1 cellular context compared by ENCODE assay signal in the genomic region with DNA sequence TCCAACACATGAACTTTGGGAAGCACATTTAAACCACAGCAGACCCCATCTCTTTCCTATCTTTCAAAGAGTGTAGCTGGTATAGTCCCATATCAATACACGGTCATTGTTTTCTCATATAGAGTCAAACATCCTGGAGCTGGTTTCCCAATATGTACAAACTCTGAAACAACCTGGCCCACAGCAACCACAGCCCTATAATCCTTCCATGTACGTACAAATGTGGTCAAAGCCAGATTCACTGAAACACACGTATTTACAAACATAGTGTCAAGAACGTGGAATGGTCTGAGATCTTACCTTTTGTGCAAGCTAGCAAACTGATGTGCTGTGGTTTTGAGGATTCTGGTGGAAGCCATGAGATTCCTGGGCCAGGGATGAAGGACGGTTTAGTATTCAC.
TF ChIP-seq lines count a peak whose summit lies in the region.

No MANE protein-coding gene starts in this region.

TF ChIP-seq in HepG2, 621 proteins besides CTCF, POLR2A, EP300 and RAD21 (continued from another document and continues in another):
- TF ChIP-seq MLXIP (CRISPR knock-in tag; IDR thresholded peaks at IDR 0.05; ENCODE audit: borderline replicate concordance) (no peak), NFYC (CRISPR knock-in tag; IDR thresholded peaks at IDR 0.05) (no peak), U2AF2 (IDR thresholded peaks at IDR 0.05; ENCODE audit: low read depth, low read length) (no peak), RARA (CRISPR knock-in tag; IDR thresholded peaks at IDR 0.05) (peak; percentile 25; the same call in 1 of the 2 replicates), CC2D1A (CRISPR knock-in tag; IDR thresholded peaks at IDR 0.05) (no peak), ZNF124 (CRISPR knock-in tag; IDR thresholded peaks at IDR 0.05) (no peak), ARHGAP35 (CRISPR knock-in tag; IDR thresholded peaks at IDR 0.05; ENCODE audit: borderline replicate concordance) (no peak), HMG20B (CRISPR knock-in tag; conservative IDR thresholded peaks at IDR 0.05) (no peak), SAP130 (CRISPR knock-in tag; IDR thresholded peaks at IDR 0.05; ENCODE audit: low read depth) (0 out of 2 replicates have a peak, but pooled peaks have one; percentile 26), NFKBIZ (CRISPR knock-in tag; IDR thresholded peaks at IDR 0.05) (no peak), NFE2L2 (IDR thresholded peaks at IDR 0.05; ENCODE audit: low read length) (no peak), EHMT2 (IDR thresholded peaks at IDR 0.05; ENCODE audit: borderline replicate concordance, low read depth, low read length) (no peak), ZNF503 (CRISPR knock-in tag; IDR thresholded peaks at IDR 0.05) (no peak), NCOA5 (CRISPR knock-in tag; IDR thresholded peaks at IDR 0.05) (no peak), MIER3 (CRISPR knock-in tag; IDR thresholded peaks at IDR 0.05; ENCODE audit: borderline replicate concordance) (peak; percentile 34; the same call in 1 of the 2 replicates), ZNF414 (CRISPR knock-in tag; IDR thresholded peaks at IDR 0.05) (no peak), THAP11 (CRISPR knock-in tag; IDR thresholded peaks at IDR 0.05) (no peak), ZNF672 (CRISPR knock-in tag; IDR thresholded peaks at IDR 0.05) (no peak), SOX5 (CRISPR knock-in tag; IDR thresholded peaks at IDR 0.05; ENCODE audit: borderline replicate concordance) (peak; percentile 43; the same call in 1 of the 2 replicates), ZNF652 (CRISPR knock-in tag; IDR thresholded peaks at IDR 0.05; ENCODE audit: borderline replicate concordance, low read depth) (no peak), ATF7-NPFF (CRISPR knock-in tag; IDR thresholded peaks at IDR 0.05; ENCODE audit: low read depth) (no peak), BHLHE40 (IDR thresholded peaks at IDR 0.05; ENCODE audit: low read length) (no peak), PRDM15 (CRISPR knock-in tag; IDR thresholded peaks at IDR 0.05) (no peak), HOXA9 (CRISPR knock-in tag; IDR thresholded peaks at IDR 0.05; ENCODE audit: borderline replicate concordance) (no peak), E2F5 (CRISPR knock-in tag; conservative IDR thresholded peaks at IDR 0.05) (no peak), NFIB (CRISPR knock-in tag; IDR thresholded peaks at IDR 0.05; ENCODE audit: borderline replicate concordance) (no peak), MXD4 (CRISPR knock-in tag; IDR thresholded peaks at IDR 0.05) (no peak), SOX13 (IDR thresholded peaks at IDR 0.05) (no peak), SOX13 (CRISPR knock-in tag; conservative IDR thresholded peaks at IDR 0.05 in 1 of 2, IDR thresholded peaks at IDR 0.05 in 1 of 2) (0 out of 4 replicates have a peak, but pooled peaks of 1 of the 2 experiments have one; percentile 12), LBX2 (CRISPR knock-in tag; IDR thresholded peaks at IDR 0.05; ENCODE audit: borderline replicate concordance) (no peak), PHB2 (IDR thresholded peaks at IDR 0.05; ENCODE audit: partially characterized antibody) (no peak), ZKSCAN8 (CRISPR knock-in tag; IDR thresholded peaks at IDR 0.05; ENCODE audit: borderline replicate concordance) (no peak), FOXK2 (IDR thresholded peaks at IDR 0.05) (no peak), ZNF263 (CRISPR knock-in tag; IDR thresholded peaks at IDR 0.05) (no peak), DDIT3 (CRISPR knock-in tag; IDR thresholded peaks at IDR 0.05) (no peak)
- TF ChIP-seq, protein P1, sequence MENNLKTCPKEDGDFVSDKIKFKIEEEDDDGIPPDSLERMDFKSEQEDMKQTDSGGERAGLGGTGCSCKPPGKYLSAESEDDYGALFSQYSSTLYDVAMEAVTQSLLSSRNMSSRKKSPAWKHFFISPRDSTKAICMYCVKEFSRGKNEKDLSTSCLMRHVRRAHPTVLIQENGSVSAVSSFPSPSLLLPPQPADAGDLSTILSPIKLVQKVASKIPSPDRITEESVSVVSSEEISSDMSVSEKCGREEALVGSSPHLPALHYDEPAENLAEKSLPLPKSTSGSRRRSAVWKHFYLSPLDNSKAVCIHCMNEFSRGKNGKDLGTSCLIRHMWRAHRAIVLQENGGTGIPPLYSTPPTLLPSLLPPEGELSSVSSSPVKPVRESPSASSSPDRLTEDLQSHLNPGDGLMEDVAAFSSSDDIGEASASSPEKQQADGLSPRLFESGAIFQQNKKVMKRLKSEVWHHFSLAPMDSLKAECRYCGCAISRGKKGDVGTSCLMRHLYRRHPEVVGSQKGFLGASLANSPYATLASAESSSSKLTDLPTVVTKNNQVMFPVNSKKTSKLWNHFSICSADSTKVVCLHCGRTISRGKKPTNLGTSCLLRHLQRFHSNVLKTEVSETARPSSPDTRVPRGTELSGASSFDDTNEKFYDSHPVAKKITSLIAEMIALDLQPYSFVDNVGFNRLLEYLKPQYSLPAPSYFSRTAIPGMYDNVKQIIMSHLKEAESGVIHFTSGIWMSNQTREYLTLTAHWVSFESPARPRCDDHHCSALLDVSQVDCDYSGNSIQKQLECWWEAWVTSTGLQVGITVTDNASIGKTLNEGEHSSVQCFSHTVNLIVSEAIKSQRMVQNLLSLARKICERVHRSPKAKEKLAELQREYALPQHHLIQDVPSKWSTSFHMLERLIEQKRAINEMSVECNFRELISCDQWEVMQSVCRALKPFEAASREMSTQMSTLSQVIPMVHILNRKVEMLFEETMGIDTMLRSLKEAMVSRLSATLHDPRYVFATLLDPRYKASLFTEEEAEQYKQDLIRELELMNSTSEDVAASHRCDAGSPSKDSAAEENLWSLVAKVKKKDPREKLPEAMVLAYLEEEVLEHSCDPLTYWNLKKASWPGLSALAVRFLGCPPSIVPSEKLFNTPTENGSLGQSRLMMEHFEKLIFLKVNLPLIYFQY (CRISPR knock-in tag; IDR thresholded peaks at IDR 0.05; ENCODE audit: borderline replicate concordance) = no peak
- TF ChIP-seq, protein P2, sequence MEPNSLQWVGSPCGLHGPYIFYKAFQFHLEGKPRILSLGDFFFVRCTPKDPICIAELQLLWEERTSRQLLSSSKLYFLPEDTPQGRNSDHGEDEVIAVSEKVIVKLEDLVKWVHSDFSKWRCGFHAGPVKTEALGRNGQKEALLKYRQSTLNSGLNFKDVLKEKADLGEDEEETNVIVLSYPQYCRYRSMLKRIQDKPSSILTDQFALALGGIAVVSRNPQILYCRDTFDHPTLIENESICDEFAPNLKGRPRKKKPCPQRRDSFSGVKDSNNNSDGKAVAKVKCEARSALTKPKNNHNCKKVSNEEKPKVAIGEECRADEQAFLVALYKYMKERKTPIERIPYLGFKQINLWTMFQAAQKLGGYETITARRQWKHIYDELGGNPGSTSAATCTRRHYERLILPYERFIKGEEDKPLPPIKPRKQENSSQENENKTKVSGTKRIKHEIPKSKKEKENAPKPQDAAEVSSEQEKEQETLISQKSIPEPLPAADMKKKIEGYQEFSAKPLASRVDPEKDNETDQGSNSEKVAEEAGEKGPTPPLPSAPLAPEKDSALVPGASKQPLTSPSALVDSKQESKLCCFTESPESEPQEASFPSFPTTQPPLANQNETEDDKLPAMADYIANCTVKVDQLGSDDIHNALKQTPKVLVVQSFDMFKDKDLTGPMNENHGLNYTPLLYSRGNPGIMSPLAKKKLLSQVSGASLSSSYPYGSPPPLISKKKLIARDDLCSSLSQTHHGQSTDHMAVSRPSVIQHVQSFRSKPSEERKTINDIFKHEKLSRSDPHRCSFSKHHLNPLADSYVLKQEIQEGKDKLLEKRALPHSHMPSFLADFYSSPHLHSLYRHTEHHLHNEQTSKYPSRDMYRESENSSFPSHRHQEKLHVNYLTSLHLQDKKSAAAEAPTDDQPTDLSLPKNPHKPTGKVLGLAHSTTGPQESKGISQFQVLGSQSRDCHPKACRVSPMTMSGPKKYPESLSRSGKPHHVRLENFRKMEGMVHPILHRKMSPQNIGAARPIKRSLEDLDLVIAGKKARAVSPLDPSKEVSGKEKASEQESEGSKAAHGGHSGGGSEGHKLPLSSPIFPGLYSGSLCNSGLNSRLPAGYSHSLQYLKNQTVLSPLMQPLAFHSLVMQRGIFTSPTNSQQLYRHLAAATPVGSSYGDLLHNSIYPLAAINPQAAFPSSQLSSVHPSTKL (CRISPR knock-in tag; IDR thresholded peaks at IDR 0.05) = peak; percentile 36; the same call in 1 of the 2 replicates
- TF ChIP-seq, protein P3, sequence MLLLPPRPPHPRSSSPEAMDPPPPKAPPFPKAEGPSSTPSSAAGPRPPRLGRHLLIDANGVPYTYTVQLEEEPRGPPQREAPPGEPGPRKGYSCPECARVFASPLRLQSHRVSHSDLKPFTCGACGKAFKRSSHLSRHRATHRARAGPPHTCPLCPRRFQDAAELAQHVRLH (CRISPR knock-in tag; IDR thresholded peaks at IDR 0.05; ENCODE audit: borderline replicate concordance, low read depth) = no peak
